10 cellular contexts compared by ENCODE assay signal in genomic region chr1:89126234-89126580, GRCh38. TPM values are rescaled to one million over a fixed set of nuclear protein-coding genes. Genes with fewer than 3 reads are reported as not detected.
DNase-seq lines count a peak whose midpoint lies in the region; ATAC-seq and TF ChIP-seq lines count a peak whose summit lies in the region.
"Had no signal": no experiment of that assay in that cellular context is flagged by ENCODE, and none has a peak within 500 bp of the region (broad histone marks: within the 10 kb centered on the region; RNA-seq: fewer than 3 reads in every experiment).

No MANE protein-coding gene starts in this region.

- peak overlapping the region; percentile 99 for H3K27ac Mint-ChIP-seq in CD8-positive, alpha-beta T cell
- H3K27ac Mint-ChIP-seq in natural killer cell treated with Interleukin-12 subunit alpha and Interleukin-12 subunit beta and Interleukin-15 and Interleukin-18, amount 100 ng/mL, for 72 hours: peak overlapping the region; percentile 90 to 100

- POLR2A ChIA-PET in CD8-positive, alpha-beta T cell (lab: Charles Lee): interaction anchor here (0.5 to 2.9 kb wide), 11 partner anchors 10 to 277 kb away, joined by 3 to 12 read pairs (median 5); partner anchors contain the start of genes GBP1 and GBP5

- H3K9ac ChIP-seq in GM23248: no peak overlapping the region

- H3K36me3 Mint-ChIP-seq in CD8-positive, alpha-beta T cell: peaks cover 30% of the 10 kb centered on the region
- H3K36me3 Mint-ChIP-seq in natural killer cell treated with Interleukin-12 subunit alpha and Interleukin-12 subunit beta and Interleukin-15 and Interleukin-18, amount 100 ng/mL, for 72 hours: peaks cover 42% of the 10 kb centered on the region

- H3K36me3 ChIP-seq in CD8-positive, alpha-beta T cell (ENCODE audit: insufficient read depth, low read length): no peaks in the 10 kb centered on the region
- no peaks in the 10 kb centered on the region for H3K36me3 ChIP-seq in GM23248 (ENCODE audit: low read depth)
- H3K36me3 ChIP-seq in adrenal gland (replicated peaks in 1 of 2): peaks cover 0 to 6% of the 10 kb centered on the region in 2 donors

- peaks cover 66% of the 10 kb centered on the region for H3K4me1 Mint-ChIP-seq in CD8-positive, alpha-beta T cell (ENCODE audit: low read depth)
- H3K4me1 Mint-ChIP-seq in natural killer cell treated with Interleukin-12 subunit alpha and Interleukin-12 subunit beta and Interleukin-15 and Interleukin-18, amount 100 ng/mL, for 72 hours (ENCODE audit: low read depth in 2 of 2): peaks cover 55 to 66% of the 10 kb centered on the region in 2 donors

- H3K4me2 ChIP-seq in GM23248 (ENCODE audit: unreplicated experiment): peak overlapping the region; percentile 93

- peak overlapping the region; percentile 97 for H3K4me3 Mint-ChIP-seq in CD8-positive, alpha-beta T cell
- peak overlapping the region; percentile 93 for H3K4me3 Mint-ChIP-seq in natural killer cell treated with Interleukin-12 subunit alpha and Interleukin-12 subunit beta and Interleukin-15 and Interleukin-18, amount 100 ng/mL, for 72 hours

- CTCF ChIA-PET in CD8-positive, alpha-beta T cell (lab: Charles Lee): interaction anchor here (0.8 to 3.9 kb wide), 7 partner anchors 9 to 232 kb away, joined by 3 to 15 read pairs (median 5); partner anchors contain the start of genes GBP4 and GBP5

- H3K9me3 Mint-ChIP-seq in CD8-positive, alpha-beta T cell: no peaks in the 10 kb centered on the region
- H3K9me3 Mint-ChIP-seq in natural killer cell treated with Interleukin-12 subunit alpha and Interleukin-12 subunit beta and Interleukin-15 and Interleukin-18, amount 100 ng/mL, for 72 hours: no peaks in the 10 kb centered on the region

- intact Hi-C loops in CD8-positive, alpha-beta T cell (cut with DNase I, micrococcal nuclease): loop anchor here (1.0 to 2.0 kb wide), 5 partner anchors 63 to 232 kb away; partner anchors contain the start of gene GBP4 (in 1 of the 2)
- intact Hi-C loops in adrenal gland (cut with DNase I): no loop called here

- 0 out of 2 replicates have a peak, but pooled peaks cover 7% of the 10 kb centered on the region for H3K9me2 ChIP-seq in GM23248 (ENCODE audit: insufficient read depth)

- H3K4me1 ChIP-seq in CD8-positive, alpha-beta T cell (ENCODE audit: insufficient read depth, low read length): peaks cover 39% of the 10 kb centered on the region
- peaks cover 28% of the 10 kb centered on the region; the same call in 1 of the 2 replicates for H3K4me1 ChIP-seq in GM23248 (ENCODE audit: insufficient read depth)
- peaks cover 32 to 53% of the 10 kb centered on the region in 2 donors for H3K4me1 ChIP-seq in adrenal gland (replicated peaks in 1 of 2)

- TF ChIP-seq POLR2A in adrenal gland (IDR thresholded peaks at IDR 0.05): no peak

- TF ChIP-seq CTCF in CD8-positive, alpha-beta T cell (IDR thresholded peaks at IDR 0.05): no peak
- TF ChIP-seq CTCF in adrenal gland (IDR thresholded peaks at IDR 0.05): no peak

- no peaks in the 10 kb centered on the region for H3K9me3 ChIP-seq in CD8-positive, alpha-beta T cell (ENCODE audit: low read length)
- no peaks in the 10 kb centered on the region for H3K9me3 ChIP-seq in GM23248 (ENCODE audit: low read depth)
- no peaks in the 10 kb centered on the region for H3K9me3 ChIP-seq in adrenal gland (replicated peaks in 1 of 3)

- ATAC-seq in CD8-positive, alpha-beta T cell: no peak
- no peak for ATAC-seq in natural killer cell treated with Interleukin-12 subunit alpha and Interleukin-12 subunit beta and Interleukin-15 and Interleukin-18, amount 100 ng/mL, for 72 hours

- H3K27ac ChIP-seq in CD8-positive, alpha-beta T cell (ENCODE audit: low read depth, low read length): peak overlapping the region; percentile 59
- H3K27ac ChIP-seq in GM23248 (peak overlapping the region; percentile 10; the same call in 1 of the 2 replicates), adrenal gland (peak overlapping the region; percentile 36 to 81 (median 75))
- H3K27ac ChIP-seq: epithelial cell of prostate had no signal

- in situ Hi-C loops in GM23248 (cut with MboI): no loop called here

- H3K4me3 ChIP-seq in CD8-positive, alpha-beta T cell (ENCODE audit: low read depth, low read length): peak overlapping the region; percentile 59
- H3K4me3 ChIP-seq in GM23248 (peak overlapping the region; percentile 70), adrenal gland (peak overlapping the region in 2 of 4 donors; percentile 52 to 66)

- DNase-seq in CD8-positive, alpha-beta T cell: no peak
- DNase-seq in GM23248 (no peak), adrenal gland (no peak), SW480 (ENCODE audit: low spot score) (no peak), HPDE6-E6E7 (ENCODE audit: extremely low spot score) (no peak), NCI-H2029 treated with DMSO at 0.1 percent for 48 hours (lab: John Stamatoyannopoulos, UW) (no peak), NCI-H187 treated with DMSO at 0.1 percent for 48 hours (lab: John Stamatoyannopoulos, UW) (no peak)
- DNase-seq in natural killer cell treated with Interleukin-12 subunit alpha and Interleukin-12 subunit beta and Interleukin-15 and Interleukin-18, amount 100 ng/mL, for 72 hours (ENCODE audit: low spot score): no peak

- no peaks in the 10 kb centered on the region for H3K27me3 Mint-ChIP-seq in CD8-positive, alpha-beta T cell (ENCODE audit: low read depth)
- no peaks in the 10 kb centered on the region for H3K27me3 Mint-ChIP-seq in natural killer cell treated with Interleukin-12 subunit alpha and Interleukin-12 subunit beta and Interleukin-15 and Interleukin-18, amount 100 ng/mL, for 72 hours

- no peaks in the 10 kb centered on the region for H4K20me1 ChIP-seq in GM23248 (ENCODE audit: insufficient read depth)

- no peak overlapping the region for H2AFZ ChIP-seq in GM23248

- H3K27me3 ChIP-seq in CD8-positive, alpha-beta T cell (ENCODE audit: insufficient read depth, low read length): no peaks in the 10 kb centered on the region
- H3K27me3 ChIP-seq in GM23248 (replicated peaks; ENCODE audit: insufficient read depth): no peaks in the 10 kb centered on the region
- H3K27me3 ChIP-seq in adrenal gland: no peaks in the 10 kb centered on the region

- no peaks in the 10 kb centered on the region for H3K79me2 ChIP-seq in GM23248 (ENCODE audit: insufficient read depth)

- H3F3A ChIP-seq in GM23248 (ENCODE audit: insufficient read depth): no peaks in the 10 kb centered on the region

RNA-seq across cellular contexts. Expression of gene GBP2, which starts 0.3 kb away (rescaled TPM):
- 100 to 1,000 TPM; 120 to 125 TPM for total RNA-seq in CD8-positive, alpha-beta T cell
- 5.4 and 9.3 TPM in 2 replicates for total RNA-seq in GM23248 (2014; rRNA removed; shearing (Covaris generic))
- polyA plus RNA-seq in GM23248 (2016; fragmentation: Nextera tagmentation; extraction: Ambion mirVana) (3.3 and 4.8 TPM in 2 replicates), adrenal gland (100 to 1,000 TPM; 184 to 356 (median 313) TPM)
- 100 to 1,000 TPM in 7 of 8 donors, 10 to 100 TPM in 1; 59.3 to 257 (median 204) TPM for total RNA-seq in adrenal gland
- 100 to 1,000 TPM; 154 to 357 TPM for total RNA-seq in natural killer cell treated with Interleukin-12 subunit alpha and Interleukin-12 subunit beta and Interleukin-15 and Interleukin-18, amount 100 ng/mL, for 72 hours

RNA-seq across cellular contexts. Expression of gene GBP7, which starts 49.6 kb away (rescaled TPM):
- total RNA-seq in CD8-positive, alpha-beta T cell: under 1 TPM in 1 of 2 experiments, not detected in 1; 0.17 TPM
- not detected in 2 replicates for total RNA-seq in GM23248 (2014; rRNA removed; shearing (Covaris generic))
- polyA plus RNA-seq in GM23248 (2016; fragmentation: Nextera tagmentation; extraction: Ambion mirVana): not detected in 2 replicates
- total RNA-seq in adrenal gland: under 1 TPM in 7 of 8 donors, not detected in 1; 0.14 to 0.74 (median 0.32) TPM
- 1 to 10 TPM; 1.3 to 3.2 (median 2.0) TPM for polyA plus RNA-seq in adrenal gland
- 1 to 10 TPM in 1 of 2 donors, not detected in 1; 1.3 TPM for total RNA-seq in natural killer cell treated with Interleukin-12 subunit alpha and Interleukin-12 subunit beta and Interleukin-15 and Interleukin-18, amount 100 ng/mL, for 72 hours
- total RNA-seq: HT1080 had no signal

Comparison
In these comparisons a context has a peak if more than half of its experiments do, and no peak if none do; other contexts are left out.
1. H3K27ac ChIP-seq: peak in every context shown above with its lines; median percentile 75 in adrenal gland; 59 in CD8-positive, alpha-beta T cell; 10 in GM23248.
2. intact Hi-C loops: an anchor here in CD8-positive, alpha-beta T cell (1.0 to 2.0 kb wide); none called in adrenal gland.